ENCODE assay signal across 17 cellular contexts in the genomic region with DNA sequence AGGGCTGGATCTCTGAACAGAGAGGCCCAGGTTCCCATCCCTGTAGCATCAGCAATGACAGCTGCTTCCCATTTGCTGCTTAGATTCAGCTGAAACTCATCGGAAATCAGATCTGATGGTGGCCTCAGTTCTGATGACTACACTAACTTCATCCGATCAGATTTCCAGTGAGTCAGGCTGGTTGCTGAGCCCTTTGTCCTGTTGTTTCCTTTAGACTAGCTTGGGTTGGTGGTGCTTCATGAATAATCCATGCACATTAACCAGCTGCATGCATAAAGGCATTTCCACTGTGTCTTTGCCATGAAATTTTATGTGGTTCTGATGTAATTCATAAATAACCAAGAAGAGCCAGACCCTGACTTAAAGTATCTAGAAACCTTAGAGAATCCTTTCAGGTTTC.
DNase-seq lines count a peak whose midpoint lies in the region; ATAC-seq and TF ChIP-seq lines count a peak whose summit lies in the region.
"Had no signal": no experiment of that assay in that cellular context is flagged by ENCODE, and none has a peak within 500 bp of the region (broad histone marks: within the 10 kb centered on the region; RNA-seq: fewer than 3 reads in every experiment).

No MANE protein-coding gene starts in this region.

- TF ChIP-seq CTCF in astrocyte of the spinal cord (IDR thresholded peaks at IDR 0.05; ENCODE audit: low read depth, low read length), result no peak

- no peak overlapping the region for H3K27ac Mint-ChIP-seq in activated CD4-positive, alpha-beta T cell treated with anti-CD3 and anti-CD28 coated beads for 36 hours
- H3K27ac Mint-ChIP-seq: activated naive CD8-positive, alpha-beta T cell treated with anti-CD3 and anti-CD28 coated beads, Interleukin-2, amount 10 ng/mL, durations not matched to agents 7 days and 5 days; H9 had no signal

- no peaks in the 10 kb centered on the region for H3K36me3 Mint-ChIP-seq in activated CD4-positive, alpha-beta T cell treated with anti-CD3 and anti-CD28 coated beads for 36 hours (ENCODE audit: low read depth)
- H3K36me3 Mint-ChIP-seq: activated naive CD8-positive, alpha-beta T cell treated with anti-CD3 and anti-CD28 coated beads, Interleukin-2, amount 10 ng/mL, durations not matched to agents 7 days and 5 days had no signal

- CTCF ChIA-PET in activated CD4-positive, alpha-beta T cell treated with anti-CD3 and anti-CD28 coated beads for 36 hours (lab: Charles Lee), result interaction anchor here (1.1 kb wide), 1 partner anchor 9 kb away, joined by 3 read pairs; no protein-coding TSS in a partner anchor

- no peak for ATAC-seq in activated CD4-positive, alpha-beta T cell treated with anti-CD3 and anti-CD28 coated beads for 36 hours
- no peak for ATAC-seq in GM18909 (IDR thresholded peaks at IDR 0.05; ENCODE audit: poor library complexity, unreplicated experiment)

- DNase-seq in AG08395 (ENCODE audit: low spot score) (peak; percentile 74), HS-5 (ENCODE audit: low read depth) (peak; percentile 94), astrocyte of the spinal cord (ENCODE audit: low read depth, low spot score) (peak; percentile 77), iris pigment epithelial cell (ENCODE audit: low read depth) (peak; percentile 89), NOMO-1 treated with DMSO at 0.1 percent for 48 hours (lab: John Stamatoyannopoulos, UW; ENCODE audit: unreplicated experiment) (no peak), activated T-cell treated with anti-CD3 and anti-CD28 coated beads for 4 hours (no peak)
- DNase-seq in activated CD4-positive, alpha-beta T cell treated with anti-CD3 and anti-CD28 coated beads for 36 hours, result no peak
- DNase-seq: ACHN; activated CD4-positive, alpha-beta T cell treated with anti-CD3 and anti-CD28 coated beads for 48 hours; activated naive CD8-positive, alpha-beta T cell treated with anti-CD3 and anti-CD28 coated beads, Interleukin-2, amount 10 ng/mL, durations not matched to agents 7 days and 5 days; cortex of kidney; H9; NCI-H1694 treated with DMSO at 0.1 percent for 48 hours; sigmoid colon; stimulated activated naive CD4-positive, alpha-beta T cell; T-helper 2 cell had no signal

- in situ Hi-C loops in astrocyte of the spinal cord (cut with HindIII; ENCODE audit: low sequenced_read_pairs), result no loop called here

- peaks cover 26% of the 10 kb centered on the region for H3K27me3 Mint-ChIP-seq in activated CD4-positive, alpha-beta T cell treated with anti-CD3 and anti-CD28 coated beads for 36 hours

- H3K4me1 Mint-ChIP-seq in activated CD4-positive, alpha-beta T cell treated with anti-CD3 and anti-CD28 coated beads for 36 hours, result no peaks in the 10 kb centered on the region
- H3K4me1 Mint-ChIP-seq: activated naive CD8-positive, alpha-beta T cell treated with anti-CD3 and anti-CD28 coated beads, Interleukin-2, amount 10 ng/mL, durations not matched to agents 7 days and 5 days had no signal

- POLR2A ChIA-PET in activated CD4-positive, alpha-beta T cell treated with anti-CD3 and anti-CD28 coated beads for 36 hours (lab: Charles Lee), result no interaction called here

- H3K4me3 ChIP-seq in astrocyte of the spinal cord (ENCODE audit: low read depth, low read length), result no peak overlapping the region
- H3K4me3 ChIP-seq: sigmoid colon had no signal

- intact Hi-C loops in activated CD4-positive, alpha-beta T cell treated with anti-CD3 and anti-CD28 coated beads for 36 hours (cut with DNase I, micrococcal nuclease), result no loop called here

- no peaks in the 10 kb centered on the region for H3K9me3 Mint-ChIP-seq in activated CD4-positive, alpha-beta T cell treated with anti-CD3 and anti-CD28 coated beads for 36 hours (ENCODE audit: low read depth)
- H3K9me3 Mint-ChIP-seq: activated naive CD8-positive, alpha-beta T cell treated with anti-CD3 and anti-CD28 coated beads, Interleukin-2, amount 10 ng/mL, durations not matched to agents 7 days and 5 days; H9 had no signal

- H3K4me3 Mint-ChIP-seq in activated CD4-positive, alpha-beta T cell treated with anti-CD3 and anti-CD28 coated beads for 36 hours, result no peak overlapping the region
- H3K4me3 Mint-ChIP-seq: activated naive CD8-positive, alpha-beta T cell treated with anti-CD3 and anti-CD28 coated beads, Interleukin-2, amount 10 ng/mL, durations not matched to agents 7 days and 5 days; H9 had no signal

Comparison
In these comparisons a context has a peak if more than half of its experiments do, and no peak if none do; other contexts are left out.
1. DNase-seq: peak in AG08395 (single experiment), HS-5 (single experiment), astrocyte of the spinal cord (single experiment) and iris pigment epithelial cell (single experiment); none in NOMO-1 treated with DMSO at 0.1 percent for 48 hours (single experiment), activated CD4-positive, alpha-beta T cell treated with anti-CD3 and anti-CD28 coated beads for 36 hours (single experiment) and activated T-cell treated with anti-CD3 and anti-CD28 coated beads for 4 hours (single experiment).